In the genomic region with DNA sequence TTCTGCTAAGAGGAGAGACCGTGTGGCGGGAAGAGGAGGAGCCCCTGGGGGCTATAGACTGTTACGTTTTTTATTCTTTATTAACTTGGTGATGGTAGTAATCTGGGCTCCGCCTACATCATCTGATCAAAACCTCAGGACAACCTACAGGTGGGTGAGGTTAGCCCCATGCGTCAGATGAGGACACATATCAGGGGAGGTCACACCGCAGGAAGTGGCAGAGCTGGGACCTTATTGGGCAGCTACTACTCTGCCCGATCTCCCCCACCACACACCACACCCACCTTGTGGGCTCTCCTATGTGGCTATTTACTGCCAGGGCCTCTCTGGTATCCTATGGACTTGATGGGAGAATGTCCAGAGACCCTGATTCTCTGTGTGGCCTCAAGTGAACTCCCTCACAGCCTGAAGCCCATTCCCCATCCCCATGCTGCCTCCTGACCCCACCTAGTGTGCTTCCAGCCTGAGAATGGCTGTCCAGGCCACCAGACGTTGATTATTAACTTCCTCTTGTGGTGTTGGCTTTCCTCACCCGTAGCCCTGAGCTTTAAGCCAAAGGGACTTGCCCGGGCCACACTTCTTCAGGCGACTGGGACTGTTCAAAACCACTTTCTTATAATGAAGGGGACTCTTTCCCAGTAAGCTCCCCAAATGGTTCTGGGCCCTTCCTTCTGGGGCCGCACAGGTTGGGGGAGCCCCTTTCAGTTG, we compare ENCODE assay signal across 8 cellular contexts. TPM values are rescaled to one million over a fixed set of nuclear protein-coding genes. Genes with fewer than 3 reads are reported as not detected.
DNase-seq lines count a peak whose midpoint lies in the region; ATAC-seq and TF ChIP-seq lines count a peak whose summit lies in the region.

No MANE protein-coding gene starts in this region.

- intact Hi-C loops in thyroid gland (cut with DNase I) = no loop called here

- H3K27me3 ChIP-seq in gastroesophageal sphincter = peaks cover 96% of the 10 kb centered on the region
- peaks cover 4% of the 10 kb centered on the region for H3K27me3 ChIP-seq in thyroid gland

- H3K9me3 ChIP-seq in gastroesophageal sphincter (no peaks in the 10 kb centered on the region), thyroid gland (no peaks in the 10 kb centered on the region)

- TF ChIP-seq CTCF in NB4 (IDR thresholded peaks at IDR 0.05; ENCODE audit: low read depth, low read length) = no peak
- no peak for TF ChIP-seq CTCF in gastroesophageal sphincter (IDR thresholded peaks at IDR 0.05)
- TF ChIP-seq CTCF in thyroid gland (IDR thresholded peaks at IDR 0.05) = no peak

- TF ChIP-seq POLR2A in NB4 (IDR thresholded peaks at IDR 0.05; ENCODE audit: extremely low read depth, insufficient read length) (no peak), gastroesophageal sphincter (IDR thresholded peaks at IDR 0.05) (no peak), thyroid gland (IDR thresholded peaks at IDR 0.05) (no peak)

- H3K27me3 Mint-ChIP-seq in immature natural killer cell (ENCODE audit: low read depth in 3 of 3) = peaks cover 27 to 31% (median 27%) of the 10 kb centered on the region in 3 donors

- H3K27ac ChIP-seq in gastroesophageal sphincter (no peak overlapping the region), thyroid gland (no peak overlapping the region)

- H3K4me3 Mint-ChIP-seq in immature natural killer cell = peak overlapping the region; percentile 57 to 82 (median 77)

- H3K4me3 ChIP-seq in NB4 (ENCODE audit: low read depth, low read length) (no peak overlapping the region), gastroesophageal sphincter (peak overlapping the region in 1 of 2 donors; percentile 44), thyroid gland (replicated peaks in 1 of 3) (no peak overlapping the region)

- H3K36me3 ChIP-seq in gastroesophageal sphincter (no peaks in the 10 kb centered on the region), thyroid gland (no peaks in the 10 kb centered on the region)

- 57 to 63% methylated on average over 4 to 7 of the region's 12 CpGs for WGBS in gastroesophageal sphincter (ENCODE audit: low coverage in 1 of 2), 2 donors
- 46 to 56% methylated on average over 10 to 11 of the region's 12 CpGs for WGBS in thyroid gland, 2 donors

- DNase-seq in COLO668 (lab: John Stamatoyannopoulos, UW; ENCODE audit: unreplicated experiment) (peak; percentile 58), NB4 (ENCODE audit: low read depth) (peak; percentile 31), immature natural killer cell (peak; percentile 51 to 59 (median 57)), kidney glomerular epithelial cell (lab: John Stamatoyannopoulos, UW) (no peak), thyroid gland (no peak), dedifferentiated amniotic fluid mesenchymal stem cell (ENCODE audit: extremely low spot score) (no peak)

- ATAC-seq in GM19397 (IDR thresholded peaks at IDR 0.05; ENCODE audit: unreplicated experiment) = peak; percentile 50
- ATAC-seq in gastroesophageal sphincter = no peak

- no peak for TF ChIP-seq EP300 in gastroesophageal sphincter (IDR thresholded peaks at IDR 0.05)

- peaks cover 0 to 16% (median 4%) of the 10 kb centered on the region in 3 donors for H3K4me1 ChIP-seq in gastroesophageal sphincter
- H3K4me1 ChIP-seq in thyroid gland = peaks cover 0 to 10% of the 10 kb centered on the region in 2 donors

- peaks cover 14 to 15% of the 10 kb centered on the region in 2 donors for H3K4me1 Mint-ChIP-seq in immature natural killer cell

- H3K9me3 Mint-ChIP-seq in immature natural killer cell = no peaks in the 10 kb centered on the region

- no peaks in the 10 kb centered on the region for H3K36me3 Mint-ChIP-seq in immature natural killer cell

- no peak overlapping the region for H3K27ac Mint-ChIP-seq in immature natural killer cell

RNA-seq across cellular contexts. Expression of a gene that starts 8.2 kb away (rescaled TPM):
- not detected for polyA plus RNA-seq in immature natural killer cell
- total RNA-seq in gastroesophageal sphincter (under 1 TPM in 1 of 4 donors, not detected in 3; 0.27 TPM), thyroid gland (under 1 TPM in 3 of 4 donors, not detected in 1; 0.34 to 0.67 (median 0.67) TPM)

Comparison
In these comparisons a context has a peak if more than half of its experiments do, and no peak if none do; other contexts are left out.
1. DNase-seq: peak in COLO668 (single experiment), NB4 (single experiment) and immature natural killer cell (3 of 3); none in kidney glomerular epithelial cell (single experiment), thyroid gland (0 of 2) and dedifferentiated amniotic fluid mesenchymal stem cell (single experiment).